Comparison of ENCODE assay signal across 1 cellular context in the genomic region with DNA sequence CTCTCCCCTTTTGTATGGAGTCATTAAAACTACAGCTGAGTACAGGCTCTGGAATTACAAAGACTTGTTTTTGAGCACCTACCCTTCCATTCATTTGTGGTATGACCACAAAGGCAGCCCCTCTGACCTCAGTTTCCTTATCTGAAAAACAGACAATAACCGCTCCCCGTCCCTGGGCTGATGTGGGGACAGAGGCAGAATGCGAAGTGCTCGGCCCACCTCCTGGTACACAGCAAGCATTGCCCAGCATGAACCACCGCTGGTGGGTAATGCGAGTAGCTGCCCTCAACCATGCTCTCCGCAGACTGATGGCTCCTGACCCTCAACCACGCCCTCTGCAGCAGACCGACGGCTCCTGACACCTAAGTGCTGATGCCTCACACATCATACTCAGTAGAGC.
TF ChIP-seq lines count a peak whose summit lies in the region.

No MANE protein-coding gene starts in this region.

TF ChIP-seq in GM23338, 12 proteins besides CTCF, POLR2A, EP300 and RAD21:
- no peak for TF ChIP-seq ZNF331 (CRISPR knock-in tag; IDR thresholded peaks at IDR 0.05; ENCODE audit: low read depth)
- TF ChIP-seq POLR2AphosphoS5 (IDR thresholded peaks at IDR 0.05; ENCODE audit: low read depth) = no peak
- TF ChIP-seq ZNF114 (CRISPR knock-in tag; IDR thresholded peaks at IDR 0.05) = no peak
- TF ChIP-seq, protein P1, sequence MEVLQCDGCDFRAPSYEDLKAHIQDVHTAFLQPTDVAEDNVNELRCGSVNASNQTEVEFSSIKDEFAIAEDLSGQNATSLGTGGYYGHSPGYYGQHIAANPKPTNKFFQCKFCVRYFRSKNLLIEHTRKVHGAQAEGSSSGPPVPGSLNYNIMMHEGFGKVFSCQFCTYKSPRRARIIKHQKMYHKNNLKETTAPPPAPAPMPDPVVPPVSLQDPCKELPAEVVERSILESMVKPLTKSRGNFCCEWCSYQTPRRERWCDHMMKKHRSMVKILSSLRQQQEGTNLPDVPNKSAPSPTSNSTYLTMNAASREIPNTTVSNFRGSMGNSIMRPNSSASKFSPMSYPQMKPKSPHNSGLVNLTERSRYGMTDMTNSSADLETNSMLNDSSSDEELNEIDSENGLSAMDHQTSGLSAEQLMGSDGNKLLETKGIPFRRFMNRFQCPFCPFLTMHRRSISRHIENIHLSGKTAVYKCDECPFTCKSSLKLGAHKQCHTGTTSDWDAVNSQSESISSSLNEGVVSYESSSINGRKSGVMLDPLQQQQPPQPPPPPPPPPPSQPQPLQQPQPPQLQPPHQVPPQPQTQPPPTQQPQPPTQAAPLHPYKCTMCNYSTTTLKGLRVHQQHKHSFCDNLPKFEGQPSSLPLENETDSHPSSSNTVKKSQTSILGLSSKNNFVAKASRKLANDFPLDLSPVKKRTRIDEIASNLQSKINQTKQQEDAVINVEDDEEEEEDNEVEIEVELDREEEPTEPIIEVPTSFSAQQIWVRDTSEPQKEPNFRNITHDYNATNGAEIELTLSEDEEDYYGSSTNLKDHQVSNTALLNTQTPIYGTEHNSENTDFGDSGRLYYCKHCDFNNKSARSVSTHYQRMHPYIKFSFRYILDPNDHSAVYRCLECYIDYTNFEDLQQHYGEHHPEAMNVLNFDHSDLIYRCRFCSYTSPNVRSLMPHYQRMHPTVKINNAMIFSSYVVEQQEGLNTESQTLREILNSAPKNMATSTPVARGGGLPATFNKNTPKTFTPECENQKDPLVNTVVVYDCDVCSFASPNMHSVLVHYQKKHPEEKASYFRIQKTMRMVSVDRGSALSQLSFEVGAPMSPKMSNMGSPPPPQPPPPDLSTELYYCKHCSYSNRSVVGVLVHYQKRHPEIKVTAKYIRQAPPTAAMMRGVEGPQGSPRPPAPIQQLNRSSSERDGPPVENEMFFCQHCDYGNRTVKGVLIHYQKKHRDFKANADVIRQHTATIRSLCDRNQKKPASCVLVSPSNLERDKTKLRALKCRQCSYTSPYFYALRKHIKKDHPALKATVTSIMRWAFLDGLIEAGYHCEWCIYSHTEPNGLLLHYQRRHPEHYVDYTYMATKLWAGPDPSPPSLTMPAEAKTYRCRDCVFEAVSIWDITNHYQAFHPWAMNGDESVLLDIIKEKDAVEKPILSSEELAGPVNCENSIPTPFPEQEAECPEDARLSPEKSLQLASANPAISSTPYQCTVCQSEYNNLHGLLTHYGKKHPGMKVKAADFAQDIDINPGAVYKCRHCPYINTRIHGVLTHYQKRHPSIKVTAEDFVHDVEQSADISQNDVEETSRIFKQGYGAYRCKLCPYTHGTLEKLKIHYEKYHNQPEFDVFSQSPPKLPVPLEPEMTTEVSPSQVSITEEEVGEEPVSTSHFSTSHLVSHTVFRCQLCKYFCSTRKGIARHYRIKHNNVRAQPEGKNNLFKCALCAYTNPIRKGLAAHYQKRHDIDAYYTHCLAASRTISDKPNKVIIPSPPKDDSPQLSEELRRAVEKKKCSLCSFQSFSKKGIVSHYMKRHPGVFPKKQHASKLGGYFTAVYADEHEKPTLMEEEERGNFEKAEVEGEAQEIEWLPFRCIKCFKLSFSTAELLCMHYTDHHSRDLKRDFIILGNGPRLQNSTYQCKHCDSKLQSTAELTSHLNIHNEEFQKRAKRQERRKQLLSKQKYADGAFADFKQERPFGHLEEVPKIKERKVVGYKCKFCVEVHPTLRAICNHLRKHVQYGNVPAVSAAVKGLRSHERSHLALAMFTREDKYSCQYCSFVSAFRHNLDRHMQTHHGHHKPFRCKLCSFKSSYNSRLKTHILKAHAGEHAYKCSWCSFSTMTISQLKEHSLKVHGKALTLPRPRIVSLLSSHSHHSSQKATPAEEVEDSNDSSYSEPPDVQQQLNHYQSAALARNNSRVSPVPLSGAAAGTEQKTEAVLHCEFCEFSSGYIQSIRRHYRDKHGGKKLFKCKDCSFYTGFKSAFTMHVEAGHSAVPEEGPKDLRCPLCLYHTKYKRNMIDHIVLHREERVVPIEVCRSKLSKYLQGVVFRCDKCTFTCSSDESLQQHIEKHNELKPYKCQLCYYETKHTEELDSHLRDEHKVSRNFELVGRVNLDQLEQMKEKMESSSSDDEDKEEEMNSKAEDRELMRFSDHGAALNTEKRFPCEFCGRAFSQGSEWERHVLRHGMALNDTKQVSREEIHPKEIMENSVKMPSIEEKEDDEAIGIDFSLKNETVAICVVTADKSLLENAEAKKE (CRISPR knock-in tag; IDR thresholded peaks at IDR 0.05) = no peak
- TF ChIP-seq CREB1 (CRISPR knock-in tag; IDR thresholded peaks at IDR 0.05; ENCODE audit: low read depth) = no peak
- no peak for TF ChIP-seq EZH2phosphoT487 (IDR thresholded peaks at IDR 0.05; ENCODE audit: unreplicated experiment)
- TF ChIP-seq, protein P2, sequence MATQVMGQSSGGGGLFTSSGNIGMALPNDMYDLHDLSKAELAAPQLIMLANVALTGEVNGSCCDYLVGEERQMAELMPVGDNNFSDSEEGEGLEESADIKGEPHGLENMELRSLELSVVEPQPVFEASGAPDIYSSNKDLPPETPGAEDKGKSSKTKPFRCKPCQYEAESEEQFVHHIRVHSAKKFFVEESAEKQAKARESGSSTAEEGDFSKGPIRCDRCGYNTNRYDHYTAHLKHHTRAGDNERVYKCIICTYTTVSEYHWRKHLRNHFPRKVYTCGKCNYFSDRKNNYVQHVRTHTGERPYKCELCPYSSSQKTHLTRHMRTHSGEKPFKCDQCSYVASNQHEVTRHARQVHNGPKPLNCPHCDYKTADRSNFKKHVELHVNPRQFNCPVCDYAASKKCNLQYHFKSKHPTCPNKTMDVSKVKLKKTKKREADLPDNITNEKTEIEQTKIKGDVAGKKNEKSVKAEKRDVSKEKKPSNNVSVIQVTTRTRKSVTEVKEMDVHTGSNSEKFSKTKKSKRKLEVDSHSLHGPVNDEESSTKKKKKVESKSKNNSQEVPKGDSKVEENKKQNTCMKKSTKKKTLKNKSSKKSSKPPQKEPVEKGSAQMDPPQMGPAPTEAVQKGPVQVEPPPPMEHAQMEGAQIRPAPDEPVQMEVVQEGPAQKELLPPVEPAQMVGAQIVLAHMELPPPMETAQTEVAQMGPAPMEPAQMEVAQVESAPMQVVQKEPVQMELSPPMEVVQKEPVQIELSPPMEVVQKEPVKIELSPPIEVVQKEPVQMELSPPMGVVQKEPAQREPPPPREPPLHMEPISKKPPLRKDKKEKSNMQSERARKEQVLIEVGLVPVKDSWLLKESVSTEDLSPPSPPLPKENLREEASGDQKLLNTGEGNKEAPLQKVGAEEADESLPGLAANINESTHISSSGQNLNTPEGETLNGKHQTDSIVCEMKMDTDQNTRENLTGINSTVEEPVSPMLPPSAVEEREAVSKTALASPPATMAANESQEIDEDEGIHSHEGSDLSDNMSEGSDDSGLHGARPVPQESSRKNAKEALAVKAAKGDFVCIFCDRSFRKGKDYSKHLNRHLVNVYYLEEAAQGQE (IDR thresholded peaks at IDR 0.05; ENCODE audit: unreplicated experiment) = no peak
